ENCODE assay signal across 8 cellular contexts in the genomic region with DNA sequence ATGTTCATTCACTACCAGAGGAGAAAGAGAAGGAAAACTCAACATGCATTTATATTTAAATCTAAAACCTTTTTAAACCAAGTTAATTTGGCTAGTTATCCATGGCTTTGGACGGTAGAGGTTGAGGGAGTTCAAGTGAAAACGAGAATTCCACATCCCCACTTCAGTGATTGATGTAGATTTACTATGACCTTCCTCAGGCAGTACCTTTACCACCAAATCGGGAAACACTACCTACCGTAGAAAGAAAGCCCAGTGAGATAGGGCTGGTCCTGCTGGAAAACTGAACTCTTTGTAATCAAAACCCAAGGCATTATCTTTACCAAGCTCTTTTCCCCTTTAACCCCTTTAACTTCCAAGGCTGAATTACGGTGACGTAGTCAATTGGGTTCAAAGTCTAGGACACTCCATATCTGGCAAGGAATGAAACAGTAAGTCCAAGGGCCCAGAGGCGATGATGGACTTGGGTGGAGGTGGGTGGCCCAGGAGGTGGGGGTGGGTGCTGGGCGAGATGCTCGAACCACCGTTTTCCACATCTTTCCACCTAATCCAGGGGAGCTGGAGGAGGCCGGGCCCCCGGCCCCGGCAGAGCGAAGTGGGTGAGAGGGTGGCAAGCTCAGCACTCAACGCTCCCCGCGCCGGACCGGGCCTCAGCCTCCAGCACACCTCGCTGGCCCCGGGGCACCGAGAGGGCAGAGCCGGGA. TPM values are rescaled to one million over a fixed set of nuclear protein-coding genes. Genes with fewer than 3 reads are reported as not detected.
DNase-seq lines count a peak whose midpoint lies in the region; ATAC-seq and TF ChIP-seq lines count a peak whose summit lies in the region.

No MANE protein-coding gene starts in this region.

- intact Hi-C loops in PC-3 (cut with micrococcal nuclease) (loop anchor here (2.0 to 10.0 kb wide), 2 partner anchors 192 to 330 kb away; a partner anchor contains a TSS), colonic mucosa (cut with DNase I) (loop anchor here (5.0 kb wide), 1 partner anchor 75 kb away; a partner anchor contains a TSS), right lobe of liver (cut with DNase I) (no loop called here)

- H3K79me2 ChIP-seq in PC-3 (ENCODE audit: low read length): peaks cover 71% of the 10 kb centered on the region

- ATAC-seq in HG02943 (IDR thresholded peaks at IDR 0.05; ENCODE audit: low read depth, unreplicated experiment) (peak; percentile 16), PC-3 (peak; percentile 34), right lobe of liver (peak; percentile 66 to 77 (median 72)), GM19397 (IDR thresholded peaks at IDR 0.05; ENCODE audit: unreplicated experiment) (no peak)

- WGBS in right lobe of liver (ENCODE audit: insufficient coverage, low coverage, low lambda C conversion rate, missing lambda C conversion rate): 3% methylated on average over 10 of the region's 23 CpGs
- 1% methylated on average over 21 of the region's 23 CpGs for WGBS in suprapubic skin

- peak overlapping the region; percentile 96 for H2AFZ ChIP-seq in PC-3 (ENCODE audit: low read length)

- peak overlapping the region; percentile 95 for H3K9ac ChIP-seq in PC-3 (ENCODE audit: low read length)
- H3K9ac ChIP-seq in colonic mucosa (ENCODE audit: low read depth in 2 of 2, low read length in 2 of 2): peak overlapping the region; percentile 73 to 98

- TF ChIP-seq POLR2A in right lobe of liver (IDR thresholded peaks at IDR 0.05): peak; percentile 8
- no peak for TF ChIP-seq POLR2A in suprapubic skin (IDR thresholded peaks at IDR 0.05)

- H3K27ac ChIP-seq in PC-3 (ENCODE audit: low read length) (peak overlapping the region; percentile 74), colonic mucosa (peak overlapping the region; percentile 100), right lobe of liver (peak overlapping the region; percentile 97 to 99 (median 99)), suprapubic skin (peak overlapping the region; percentile 88)

- H3K36me3 ChIP-seq in PC-3 (ENCODE audit: low read depth, low read length) (no peaks in the 10 kb centered on the region), colonic mucosa (no peaks in the 10 kb centered on the region), right lobe of liver (no peaks in the 10 kb centered on the region), suprapubic skin (no peaks in the 10 kb centered on the region)

- TF ChIP-seq EP300 in suprapubic skin (IDR thresholded peaks at IDR 0.05): no peak

- H3K27me3 ChIP-seq in PC-3 (ENCODE audit: low read length): no peaks in the 10 kb centered on the region
- no peaks in the 10 kb centered on the region for H3K27me3 ChIP-seq in colonic mucosa
- H3K27me3 ChIP-seq in right lobe of liver: no peaks in the 10 kb centered on the region
- no peaks in the 10 kb centered on the region for H3K27me3 ChIP-seq in suprapubic skin

- no peak for DNase-seq in AG04449 (ENCODE audit: low read depth, low spot score)
- no peak for DNase-seq in GM12864 (ENCODE audit: low read depth)
- DNase-seq in PC-3: peak; percentile 42
- DNase-seq in colonic mucosa: peak; percentile 84
- DNase-seq in right lobe of liver: peak in 1 of 3 donors; percentile 62
- DNase-seq in suprapubic skin (ENCODE audit: low spot score in 2 of 2): no peak

- POLR2A ChIA-PET in AG04449 (lab: Yijun Ruan, JAX): interaction anchor here (0.6 to 2.1 kb wide), 6 partner anchors 11 to 329 kb away, joined by 3 to 15 read pairs (median 8); a partner anchor contains a TSS
- POLR2A ChIA-PET in PC-3 (lab: Charles Lee; ENCODE audit: unreplicated experiment): interaction anchor here (1.0 to 1.7 kb wide), 3 partner anchors 12 to 330 kb away, joined by 4 to 17 read pairs (median 5); a partner anchor contains a TSS

- peaks cover 4% of the 10 kb centered on the region for H3F3A ChIP-seq in PC-3 (ENCODE audit: low read length, unreplicated experiment)

- H3K4me1 ChIP-seq in PC-3 (ENCODE audit: insufficient read depth, low read length) (peaks cover 15% of the 10 kb centered on the region), colonic mucosa (peaks cover 14% of the 10 kb centered on the region), right lobe of liver (peaks cover 0 to 27% (median 8%) of the 10 kb centered on the region in 4 donors), suprapubic skin (peaks cover 29% of the 10 kb centered on the region)

- BruUV-seq in PC-3 (replicated peaks; lab: Mats Ljungman, UMichigan): TSS peak; percentile 61

- no peak for TF ChIP-seq CTCF in AG04449 (IDR thresholded peaks at IDR 0.05; ENCODE audit: insufficient read depth, low read length, missing control alignments)
- no peak for TF ChIP-seq CTCF in GM12864 (IDR thresholded peaks at IDR 0.05; ENCODE audit: low read depth, low read length, missing control alignments)
- TF ChIP-seq CTCF in PC-3 (conservative IDR thresholded peaks at IDR 0.05; ENCODE audit: low read depth, low read length): no peak
- TF ChIP-seq CTCF in colonic mucosa (IDR thresholded peaks at IDR 0.05): no peak
- TF ChIP-seq CTCF in right lobe of liver (IDR thresholded peaks at IDR 0.05): no peak
- TF ChIP-seq CTCF in suprapubic skin (IDR thresholded peaks at IDR 0.05): no peak

- H3K9me2 ChIP-seq in PC-3 (replicated peaks; ENCODE audit: low read length): no peaks in the 10 kb centered on the region

- H3K9me3 ChIP-seq in PC-3 (ENCODE audit: low read length) (no peaks in the 10 kb centered on the region), colonic mucosa (no peaks in the 10 kb centered on the region), right lobe of liver (no peaks in the 10 kb centered on the region), suprapubic skin (no peaks in the 10 kb centered on the region)

- peak overlapping the region; percentile 95 for H3K4me2 ChIP-seq in PC-3 (ENCODE audit: low read length)

- H4K20me1 ChIP-seq in PC-3 (ENCODE audit: low read length): 0 out of 2 replicates have a peak, but pooled peaks cover 5% of the 10 kb centered on the region

- CTCF ChIA-PET in AG04449 (lab: Yijun Ruan, JAX): interaction anchor here (1.2 to 8.0 kb wide), 4 partner anchors 9 to 323 kb away, joined by 3 to 76 read pairs (median 12); a partner anchor contains a TSS
- CTCF ChIA-PET in PC-3 (lab: Charles Lee): no interaction called here

- H3K4me3 ChIP-seq in AG04449 (ENCODE audit: low read depth, low read length) (peak overlapping the region; percentile 75), GM12864 (ENCODE audit: low read depth, low read length) (peak overlapping the region; percentile 87), PC-3 (ENCODE audit: low read length) (peak overlapping the region; percentile 94), colonic mucosa (peak overlapping the region; percentile 93), right lobe of liver (peak overlapping the region; percentile 90 to 93 (median 90)), suprapubic skin (peak overlapping the region; percentile 82)

RNA-seq across cellular contexts. Expression of a gene that starts 0.6 kb away (rescaled TPM):
- 58.2 and 67.0 TPM in 2 replicates for total RNA-seq in PC-3 (2014; rRNA removed)
- total RNA-seq in colonic mucosa: 100 to 1,000 TPM in 1 of 2 donors, 10 to 100 TPM in 1; 66.6 to 132 TPM
- 100 to 1,000 TPM in 2 of 6 experiments, 10 to 100 TPM in 4; 69.2 to 107 (median 88.1) TPM for total RNA-seq in right lobe of liver
- 10 to 100 TPM; 33.8 to 59.1 (median 50.3) TPM for total RNA-seq in suprapubic skin

RNA-seq across cellular contexts. Expression of a gene that starts 11.7 kb away (rescaled TPM):
- total RNA-seq in PC-3 (2014; rRNA removed) (42.7 and 48.1 TPM in 2 replicates), colonic mucosa (10 to 100 TPM in 1 of 2 donors, 1 to 10 TPM in 1; 8.2 to 13.3 TPM), right lobe of liver (1 to 10 TPM; 3.4 to 9.9 (median 6.0) TPM), suprapubic skin (10 to 100 TPM in 3 of 4 donors, 1 to 10 TPM in 1; 9.9 to 19.5 (median 13.0) TPM)

Comparison
In these comparisons a context has a peak if more than half of its experiments do, and no peak if none do; other contexts are left out.
1. DNase-seq: peak in PC-3 (single experiment) and colonic mucosa (single experiment); none in AG04449 (single experiment), GM12864 (single experiment) and suprapubic skin (0 of 2).
2. intact Hi-C loops: an anchor here in PC-3 (2.0 to 10.0 kb wide) and colonic mucosa (5.0 kb wide); none called in right lobe of liver.
3. Peak in every context shown above with its lines, with median percentiles within 50 percentile points of each other: H3K4me3 ChIP-seq and H3K27ac ChIP-seq.